Comparison of ENCODE assay signal across 18 cellular contexts in genomic region chr1:75539230-75540116, GRCh38.
DNase-seq lines count a peak whose midpoint lies in the region; ATAC-seq, FAIRE-seq and TF ChIP-seq lines count a peak whose summit lies in the region.
"Had no signal": no experiment of that assay in that cellular context is flagged by ENCODE, and none has a peak within 500 bp of the region (broad histone marks: within the 10 kb centered on the region; RNA-seq: fewer than 3 reads in every experiment).

No MANE protein-coding gene starts in this region.

- no TSS peak for BruUV-seq in GM12878 (replicated peaks; lab: Mats Ljungman, UMichigan)

- TF ChIP-seq RAD21 in GM12878 (IDR thresholded peaks at IDR 0.05; ENCODE audit: insufficient read depth, low read depth, low read length): no peak

- no peak overlapping the region for H3K4me2 ChIP-seq in GM12878 (ENCODE audit: control insufficient read depth, insufficient read depth)

- no peak for TF ChIP-seq EP300 in GM12878 (IDR thresholded peaks at IDR 0.05; ENCODE audit: borderline replicate concordance in 1 of 2, control insufficient read depth in 1 of 2, low read depth in 2 of 2, low read length in 2 of 2)

- no peaks in the 10 kb centered on the region for H4K20me1 ChIP-seq in GM12878 (ENCODE audit: control insufficient read depth, insufficient read depth)

- no peaks in the 10 kb centered on the region for H3K36me3 ChIP-seq in GM12878 (ENCODE audit: control insufficient read depth in 2 of 2, insufficient read depth in 2 of 2, low read length in 1 of 2)
- no peaks in the 10 kb centered on the region for H3K36me3 ChIP-seq in Peyer's patch
- H3K36me3 ChIP-seq: colonic mucosa had no signal

- H3K79me2 ChIP-seq in GM12878 (ENCODE audit: control insufficient read depth, insufficient read depth, low read length): no peaks in the 10 kb centered on the region

- TF ChIP-seq CTCF in GM12878 (IDR thresholded peaks at IDR 0.05 in 2 of 3, conservative IDR thresholded peaks at IDR 0.05 in 1 of 3; ENCODE audit: control insufficient read depth in 2 of 3, extremely low read depth in 1 of 3, insufficient read depth in 1 of 3, low read depth in 3 of 3, low read length in 3 of 3) (no peak), retinal pigment epithelial cell (conservative IDR thresholded peaks at IDR 0.05; ENCODE audit: low read depth, low read length) (no peak), Peyer's patch (IDR thresholded peaks at IDR 0.05) (no peak)

- DNase-seq in HT-29 (ENCODE audit: low spot score) (peak; percentile 44), GM12878 (ENCODE audit: low read depth, low spot score) (no peak), iris pigment epithelial cell (ENCODE audit: low read depth) (peak; percentile 23), retinal pigment epithelial cell (ENCODE audit: low read depth) (peak; percentile 72), Peyer's patch (no peak), hepatic stellate cell (ENCODE audit: low spot score) (no peak)
- DNase-seq: activated CD4-positive, alpha-beta memory T cell treated with anti-CD3 and anti-CD28 coated beads for 36 hours; activated naive CD4-positive, alpha-beta T cell treated with anti-CD3 and anti-CD28 coated beads for 36 hours; AML-193; Caco-2; colonic mucosa; EL; foreskin melanocyte; NCI-H1694 had no signal

- H3K9ac ChIP-seq in GM12878 (ENCODE audit: control insufficient read depth, insufficient read depth, low read length): no peak overlapping the region

- RAD21 ChIA-PET in GM12878 (lab: Charles Lee; ENCODE audit: unreplicated experiment): no interaction called here

- ATAC-seq in GM12878: peak; percentile 87
- ATAC-seq in GM21825 (IDR thresholded peaks at IDR 0.05; ENCODE audit: unreplicated experiment): no peak
- ATAC-seq in HG03520 (IDR thresholded peaks at IDR 0.05; ENCODE audit: unreplicated experiment): no peak
- ATAC-seq: sciatic nerve, WTC11 had no signal

- H3K4me1 ChIP-seq in GM12878 (ENCODE audit: control insufficient read depth, insufficient read depth, low read length): no peaks in the 10 kb centered on the region
- no peaks in the 10 kb centered on the region for H3K4me1 ChIP-seq in Peyer's patch
- H3K4me1 ChIP-seq: colonic mucosa had no signal

- POLR2A ChIA-PET in GM12878 (lab: Charles Lee): interaction anchor here (0.6 kb wide), 1 partner anchor 52 kb away, joined by 3 read pairs; no protein-coding TSS in a partner anchor

- no peak overlapping the region for H2AFZ ChIP-seq in GM12878 (ENCODE audit: control insufficient read depth, low read depth, low read length)

- CTCF ChIA-PET in GM12878 (lab: Yijun Ruan, JAX): interaction anchor here (1.2 kb wide), 1 partner anchor 274 kb away, joined by 3 read pairs; no protein-coding TSS in a partner anchor

- intact Hi-C loops in GM12878 (cut with micrococcal nuclease; ENCODE audit: unreplicated experiment): no loop called here

- WGBS in GM12878 (ENCODE audit: insufficient coverage, insufficient replicate concordance, low lambda C conversion rate, missing lambda C conversion rate): 28% methylated on average over 6 of the region's 6 CpGs

- FAIRE-seq in GM12878 (lab: Jason Lieb, UNC): no peak

- in situ Hi-C loops in GM12878 (cut with MboI): no loop called here

- H3K27ac ChIP-seq in GM12878 (ENCODE audit: control insufficient read depth, insufficient read depth) (no peak overlapping the region), Peyer's patch (no peak overlapping the region)
- H3K27ac ChIP-seq: colonic mucosa had no signal

- no peak overlapping the region for H3K4me3 ChIP-seq in GM12878
- no peak overlapping the region for H3K4me3 ChIP-seq in retinal pigment epithelial cell (ENCODE audit: low read length)
- no peak overlapping the region for H3K4me3 ChIP-seq in Peyer's patch
- H3K4me3 ChIP-seq: colonic mucosa had no signal

- TF ChIP-seq POLR2A in GM12878 (IDR thresholded peaks at IDR 0.05; ENCODE audit: low read depth, low read length) (no peak), Peyer's patch (IDR thresholded peaks at IDR 0.05) (no peak)

- no peaks in the 10 kb centered on the region for H3K27me3 ChIP-seq in GM12878 (replicated peaks in 1 of 2; ENCODE audit: control insufficient read depth in 2 of 2, insufficient read depth in 2 of 2, low read length in 1 of 2)
- H3K27me3 ChIP-seq in Peyer's patch: no peaks in the 10 kb centered on the region
- H3K27me3 ChIP-seq: colonic mucosa had no signal

- H3K9me3 ChIP-seq in GM12878 (replicated peaks; ENCODE audit: control insufficient read depth, insufficient read depth, low read length) (no peaks in the 10 kb centered on the region), Peyer's patch (no peaks in the 10 kb centered on the region)
- H3K9me3 ChIP-seq: Caco-2, colonic mucosa had no signal

- SMC1A ChIA-PET in GM12878 (lab: Charles Lee; ENCODE audit: uncharacterized antibody, unreplicated experiment): interaction anchor here (1.1 kb wide), 1 partner anchor 9 kb away, joined by 3 read pairs; no protein-coding TSS in a partner anchor

TF ChIP-seq in GM12878, 131 proteins besides CTCF, POLR2A, EP300 and RAD21:
- TF ChIP-seq ZNF207 (IDR thresholded peaks at IDR 0.05; ENCODE audit: borderline replicate concordance): no peak
- no peak for TF ChIP-seq EGR1 (IDR thresholded peaks at IDR 0.05; ENCODE audit: borderline replicate concordance in 1 of 2, low read depth in 2 of 2, low read length in 2 of 2)
- TF ChIP-seq MTA2 (IDR thresholded peaks at IDR 0.05; ENCODE audit: low read depth): peak; percentile 72; the same call in 1 of the 2 replicates
- no peak for TF ChIP-seq ZBTB33 (IDR thresholded peaks at IDR 0.05)
- no peak for TF ChIP-seq PAX8 (IDR thresholded peaks at IDR 0.05)
- peak; percentile 76 for TF ChIP-seq NR2F1 (conservative IDR thresholded peaks at IDR 0.05)
TF ChIP-seq in GM12878: peak in this region for 2.

Comparison
In these comparisons a context has a peak if more than half of its experiments do, and no peak if none do; other contexts are left out.
1. DNase-seq: peak in HT-29 (single experiment), iris pigment epithelial cell (single experiment) and retinal pigment epithelial cell (single experiment); none in GM12878 (single experiment), Peyer's patch (0 of 3) and hepatic stellate cell (single experiment).